In the genomic region with DNA sequence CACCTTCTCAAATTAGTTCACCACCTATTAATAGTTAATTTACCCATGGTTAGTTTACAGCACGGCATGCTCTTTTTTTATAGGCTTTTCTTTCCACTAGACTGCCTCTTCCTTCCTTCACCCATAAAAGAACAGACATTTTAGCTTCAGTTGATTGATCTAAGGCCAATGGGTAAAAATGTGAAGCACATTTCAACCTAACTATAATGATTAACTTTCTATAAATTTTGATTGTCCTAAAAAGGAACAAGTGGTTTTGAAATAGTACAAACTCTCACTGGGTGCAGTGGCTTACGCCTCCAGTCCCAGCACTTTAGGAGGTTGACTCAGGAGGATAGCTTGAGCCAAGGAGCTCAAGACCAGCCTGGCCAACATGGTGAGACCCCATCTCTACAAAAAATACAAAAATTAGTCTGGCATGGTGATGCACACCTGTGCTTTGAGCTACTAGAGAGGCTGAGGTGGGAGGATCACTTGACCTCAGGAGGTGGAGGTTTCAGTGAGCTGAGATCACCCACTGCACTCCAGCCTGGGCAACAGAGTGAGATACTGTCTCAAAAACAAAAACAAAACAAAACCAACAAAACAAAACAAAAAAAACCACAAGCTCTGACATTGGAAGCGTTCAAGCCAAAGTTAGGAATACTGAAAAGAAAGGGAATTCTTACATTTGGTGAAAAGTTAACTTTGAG, we compare ENCODE assay signal across 1 cellular context.
TF ChIP-seq lines count a peak whose summit lies in the region.

No MANE protein-coding gene starts in this region.

TF ChIP-seq in K562, 482 proteins besides CTCF, POLR2A, EP300 and RAD21 (continued from another document):
- TF ChIP-seq, protein P1, sequence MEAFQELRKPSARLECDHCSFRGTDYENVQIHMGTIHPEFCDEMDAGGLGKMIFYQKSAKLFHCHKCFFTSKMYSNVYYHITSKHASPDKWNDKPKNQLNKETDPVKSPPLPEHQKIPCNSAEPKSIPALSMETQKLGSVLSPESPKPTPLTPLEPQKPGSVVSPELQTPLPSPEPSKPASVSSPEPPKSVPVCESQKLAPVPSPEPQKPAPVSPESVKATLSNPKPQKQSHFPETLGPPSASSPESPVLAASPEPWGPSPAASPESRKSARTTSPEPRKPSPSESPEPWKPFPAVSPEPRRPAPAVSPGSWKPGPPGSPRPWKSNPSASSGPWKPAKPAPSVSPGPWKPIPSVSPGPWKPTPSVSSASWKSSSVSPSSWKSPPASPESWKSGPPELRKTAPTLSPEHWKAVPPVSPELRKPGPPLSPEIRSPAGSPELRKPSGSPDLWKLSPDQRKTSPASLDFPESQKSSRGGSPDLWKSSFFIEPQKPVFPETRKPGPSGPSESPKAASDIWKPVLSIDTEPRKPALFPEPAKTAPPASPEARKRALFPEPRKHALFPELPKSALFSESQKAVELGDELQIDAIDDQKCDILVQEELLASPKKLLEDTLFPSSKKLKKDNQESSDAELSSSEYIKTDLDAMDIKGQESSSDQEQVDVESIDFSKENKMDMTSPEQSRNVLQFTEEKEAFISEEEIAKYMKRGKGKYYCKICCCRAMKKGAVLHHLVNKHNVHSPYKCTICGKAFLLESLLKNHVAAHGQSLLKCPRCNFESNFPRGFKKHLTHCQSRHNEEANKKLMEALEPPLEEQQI (IDR thresholded peaks at IDR 0.05): no peak
- no peak for TF ChIP-seq ZNF354B (CRISPR knock-in tag; IDR thresholded peaks at IDR 0.05)
- no peak for TF ChIP-seq TRIM28 (IDR thresholded peaks at IDR 0.05)
- TF ChIP-seq ILK (tag; IDR thresholded peaks at IDR 0.05; ENCODE audit: borderline replicate concordance, low read depth): no peak
- no peak for TF ChIP-seq CHD4 (IDR thresholded peaks at IDR 0.05; ENCODE audit: insufficient read depth, insufficient replicate concordance, low read depth, low read length, poor library complexity, severe bottlenecking)
- TF ChIP-seq FOXA1 (IDR thresholded peaks at IDR 0.05; ENCODE audit: borderline replicate concordance): no peak
- TF ChIP-seq ESRRA (IDR thresholded peaks at IDR 0.05; ENCODE audit: borderline replicate concordance, low read depth): no peak
- TF ChIP-seq MEF2D (tag; conservative IDR thresholded peaks at IDR 0.05; ENCODE audit: low read depth): no peak
- TF ChIP-seq, protein P2, sequence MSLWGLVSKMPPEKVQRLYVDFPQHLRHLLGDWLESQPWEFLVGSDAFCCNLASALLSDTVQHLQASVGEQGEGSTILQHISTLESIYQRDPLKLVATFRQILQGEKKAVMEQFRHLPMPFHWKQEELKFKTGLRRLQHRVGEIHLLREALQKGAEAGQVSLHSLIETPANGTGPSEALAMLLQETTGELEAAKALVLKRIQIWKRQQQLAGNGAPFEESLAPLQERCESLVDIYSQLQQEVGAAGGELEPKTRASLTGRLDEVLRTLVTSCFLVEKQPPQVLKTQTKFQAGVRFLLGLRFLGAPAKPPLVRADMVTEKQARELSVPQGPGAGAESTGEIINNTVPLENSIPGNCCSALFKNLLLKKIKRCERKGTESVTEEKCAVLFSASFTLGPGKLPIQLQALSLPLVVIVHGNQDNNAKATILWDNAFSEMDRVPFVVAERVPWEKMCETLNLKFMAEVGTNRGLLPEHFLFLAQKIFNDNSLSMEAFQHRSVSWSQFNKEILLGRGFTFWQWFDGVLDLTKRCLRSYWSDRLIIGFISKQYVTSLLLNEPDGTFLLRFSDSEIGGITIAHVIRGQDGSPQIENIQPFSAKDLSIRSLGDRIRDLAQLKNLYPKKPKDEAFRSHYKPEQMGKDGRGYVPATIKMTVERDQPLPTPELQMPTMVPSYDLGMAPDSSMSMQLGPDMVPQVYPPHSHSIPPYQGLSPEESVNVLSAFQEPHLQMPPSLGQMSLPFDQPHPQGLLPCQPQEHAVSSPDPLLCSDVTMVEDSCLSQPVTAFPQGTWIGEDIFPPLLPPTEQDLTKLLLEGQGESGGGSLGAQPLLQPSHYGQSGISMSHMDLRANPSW (CRISPR knock-in tag; IDR thresholded peaks at IDR 0.05): no peak
- no peak for TF ChIP-seq CEBPG (CRISPR knock-in tag; IDR thresholded peaks at IDR 0.05)
- TF ChIP-seq CEBPG (tag; conservative IDR thresholded peaks at IDR 0.05 in 1 of 2, IDR thresholded peaks at IDR 0.05 in 1 of 2): no peak
- TF ChIP-seq ZNF124 (CRISPR knock-in tag; IDR thresholded peaks at IDR 0.05): no peak
